In the genomic region with DNA sequence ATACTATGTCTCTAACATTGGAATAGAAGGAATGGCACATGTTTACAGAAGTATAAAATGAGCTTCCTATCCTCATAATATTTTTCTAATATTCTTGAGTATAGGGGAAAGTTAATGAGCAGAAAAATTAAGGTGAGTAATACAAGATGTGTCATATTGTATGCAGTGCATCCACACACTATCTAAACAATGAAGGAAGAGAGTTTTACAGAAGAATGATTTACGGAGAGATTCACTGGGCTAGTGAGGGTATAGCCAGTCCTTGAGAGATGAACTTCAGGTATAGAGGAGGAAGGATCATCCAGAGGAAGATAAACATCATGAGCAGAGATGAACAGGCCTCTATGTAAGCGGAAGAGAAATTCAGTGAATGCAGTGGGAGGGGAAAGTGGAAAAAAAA, we compare ENCODE assay signal across 9 cellular contexts.
"Had no signal": no experiment of that assay in that cellular context is flagged by ENCODE, and none has a peak within 500 bp of the region (broad histone marks: within the 10 kb centered on the region; RNA-seq: fewer than 3 reads in every experiment).

No MANE protein-coding gene starts in this region.

- DNase-seq: GM23248, GOT3, H7, H9, HCEC 1CT, HFFc6 had no signal

- H3K9me3 Mint-ChIP-seq: GM23338, H9 had no signal

- H2AFZ ChIP-seq: GM23248, GM23338 had no signal

- H3K4me3 ChIP-seq: GM23248, GM23338, HAP-1 had no signal

- H3K4me3 Mint-ChIP-seq: GM23338, H9, HFFc6 had no signal

- H3K4me1 ChIP-seq: HAP-1 had no signal

- H3K27ac Mint-ChIP-seq: GM23338, H9, HFFc6 had no signal

- ATAC-seq: GM23338, HCT116 had no signal

- H3K4me1 Mint-ChIP-seq: GM23338, H9 had no signal

- H3K36me3 ChIP-seq: HAP-1 had no signal

- H3K9ac ChIP-seq: GM23248 had no signal

- H3K27ac ChIP-seq: GM23248 had no signal

- H3K9me3 ChIP-seq: HAP-1 had no signal

- H3K4me2 ChIP-seq: GM23338 had no signal
